Comparison of ENCODE assay signal across 22 cellular contexts in genomic region chr3:192033246-192033645, GRCh38.
"Had no signal": no experiment of that assay in that cellular context is flagged by ENCODE, and none has a peak within 500 bp of the region (broad histone marks: within the 10 kb centered on the region; RNA-seq: fewer than 3 reads in every experiment).

No MANE protein-coding gene starts in this region.

- H3K27ac ChIP-seq: breast epithelium, hepatocyte, left lung, skin epidermis had no signal

- DNase-seq: activated CD4-positive, alpha-beta T cell treated with anti-CD3 and anti-CD28 coated beads, Interleukin-2, amount 10 ng/mL, durations not matched to agents 24 days and 14 days; activated CD8-positive, alpha-beta T cell treated with anti-CD3 and anti-CD28 coated beads, Interleukin-2, amount 10 ng/mL, durations not matched to agents 7 days and 5 days; activated effector memory CD4-positive, alpha-beta T cell treated with Interleukin-2 at 50 U/mL for 16 hours; activated naive CD4-positive, alpha-beta T cell treated with anti-CD3 and anti-CD28 coated beads, Interleukin-2, amount 10 ng/mL, durations not matched to agents 7 days and 5 days; activated naive CD8-positive, alpha-beta T cell treated with anti-CD3 and anti-CD28 coated beads, Interleukin-2, amount 50 U/mL, for 24 hours; activated T-cell treated with anti-CD3 and anti-CD28 coated beads, Interleukin-2, amount 50 U/mL, for 24 hours; anterior cingulate cortex; cerebellar nuclear complex; effector memory CD4-positive, alpha-beta T cell; islet precursor cell; left lung; mucosa of descending colon; naive B cell; right cardiac atrium; stimulated activated CD4-positive, alpha-beta T cell treated with anti-CD3 and anti-CD28 coated beads, Interleukin-15, amount 100 ng/mL, for 24 hours; stimulated activated CD4-positive, alpha-beta T cell treated with anti-CD3 and anti-CD28 coated beads, Interleukin-2, amount 100 ng/mL, for 48 hours; stimulated activated naive CD8-positive, alpha-beta T cell treated with anti-CD3 and anti-CD28 coated beads, Interleukin-15, amount 100 ng/mL, for 72 hours; T-helper 1 cell; T-helper 9 cell had no signal

- ATAC-seq: activated CD8-positive, alpha-beta T cell treated with anti-CD3 and anti-CD28 coated beads, Interleukin-2, amount 10 ng/mL, durations not matched to agents 7 days and 5 days; activated naive CD8-positive, alpha-beta T cell treated with anti-CD3 and anti-CD28 coated beads, Interleukin-2, amount 50 U/mL, for 24 hours; left lung; mucosa of descending colon; right cardiac atrium; stimulated activated naive CD8-positive, alpha-beta T cell treated with anti-CD3 and anti-CD28 coated beads, Interleukin-15, amount 100 ng/mL, for 72 hours had no signal

- H3K4me3 ChIP-seq: breast epithelium, hepatocyte, left lung, mucosa of descending colon, skin epidermis had no signal

- H3K27me3 ChIP-seq: breast epithelium, hepatocyte, left lung had no signal

- H3K4me1 ChIP-seq: breast epithelium, left lung had no signal

- H3K79me2 ChIP-seq: hepatocyte had no signal

- H3K36me3 ChIP-seq: breast epithelium, left lung had no signal

- H3K4me2 ChIP-seq: hepatocyte had no signal
